Comparison of ENCODE assay signal across 1 cellular context in the genomic region with DNA sequence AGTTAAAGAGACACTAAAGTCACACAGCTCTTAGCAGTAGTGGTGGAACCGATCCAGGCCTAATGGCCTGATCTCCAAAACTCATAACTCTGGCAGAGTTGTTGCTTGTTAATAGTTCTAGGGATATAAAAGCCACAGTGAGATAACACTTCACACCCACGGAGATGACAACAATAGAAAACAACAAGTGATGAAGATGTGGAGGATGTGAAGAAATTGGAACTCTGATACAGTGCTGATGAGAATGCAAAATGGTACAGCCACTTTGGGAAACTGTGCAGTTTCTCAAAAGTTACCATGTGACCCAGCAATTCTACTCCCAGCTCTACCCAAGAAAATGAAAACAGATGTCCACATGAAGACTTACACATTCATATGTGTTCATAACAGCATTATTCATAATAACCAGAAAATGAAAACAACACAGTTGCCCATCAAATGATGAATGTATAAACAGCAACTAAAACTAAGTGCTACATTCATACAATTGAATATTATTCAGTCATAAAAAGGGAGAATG.
TF ChIP-seq lines count a peak whose summit lies in the region.

No MANE protein-coding gene starts in this region.

TF ChIP-seq in GM12878, 131 proteins besides CTCF, POLR2A, EP300 and RAD21:
- TF ChIP-seq BACH1 (IDR thresholded peaks at IDR 0.05; ENCODE audit: borderline replicate concordance) (no peak), NR2F1 (conservative IDR thresholded peaks at IDR 0.05) (no peak), SIN3A (IDR thresholded peaks at IDR 0.05; ENCODE audit: low read depth, low read length) (no peak), DPF2 (IDR thresholded peaks at IDR 0.05) (no peak), CEBPB (IDR thresholded peaks at IDR 0.05; ENCODE audit: borderline replicate concordance in 1 of 2, low read depth in 2 of 2, low read length in 2 of 2) (no peak), RCOR1 (conservative IDR thresholded peaks at IDR 0.05; ENCODE audit: low read depth, low read length) (no peak), CREB1 (IDR thresholded peaks at IDR 0.05; ENCODE audit: low read depth) (no peak), BHLHE40 (IDR thresholded peaks at IDR 0.05; ENCODE audit: borderline replicate concordance in 1 of 2, low read depth in 2 of 2, low read length in 1 of 2) (no peak), ZBED1 (IDR thresholded peaks at IDR 0.05; ENCODE audit: borderline replicate concordance) (no peak), ZNF217 (IDR thresholded peaks at IDR 0.05) (no peak), SMAD1 (IDR thresholded peaks at IDR 0.05; ENCODE audit: low read depth, partially characterized antibody) (no peak)
- TF ChIP-seq, protein P1, sequence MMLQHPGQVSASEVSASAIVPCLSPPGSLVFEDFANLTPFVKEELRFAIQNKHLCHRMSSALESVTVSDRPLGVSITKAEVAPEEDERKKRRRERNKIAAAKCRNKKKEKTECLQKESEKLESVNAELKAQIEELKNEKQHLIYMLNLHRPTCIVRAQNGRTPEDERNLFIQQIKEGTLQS (IDR thresholded peaks at IDR 0.05; ENCODE audit: borderline replicate concordance, extremely low read depth, low read depth, low read length): no peak
- TF ChIP-seq, protein P2, sequence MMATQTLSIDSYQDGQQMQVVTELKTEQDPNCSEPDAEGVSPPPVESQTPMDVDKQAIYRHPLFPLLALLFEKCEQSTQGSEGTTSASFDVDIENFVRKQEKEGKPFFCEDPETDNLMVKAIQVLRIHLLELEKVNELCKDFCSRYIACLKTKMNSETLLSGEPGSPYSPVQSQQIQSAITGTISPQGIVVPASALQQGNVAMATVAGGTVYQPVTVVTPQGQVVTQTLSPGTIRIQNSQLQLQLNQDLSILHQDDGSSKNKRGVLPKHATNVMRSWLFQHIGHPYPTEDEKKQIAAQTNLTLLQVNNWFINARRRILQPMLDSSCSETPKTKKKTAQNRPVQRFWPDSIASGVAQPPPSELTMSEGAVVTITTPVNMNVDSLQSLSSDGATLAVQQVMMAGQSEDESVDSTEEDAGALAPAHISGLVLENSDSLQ (IDR thresholded peaks at IDR 0.05): no peak
- TF ChIP-seq, protein P3, sequence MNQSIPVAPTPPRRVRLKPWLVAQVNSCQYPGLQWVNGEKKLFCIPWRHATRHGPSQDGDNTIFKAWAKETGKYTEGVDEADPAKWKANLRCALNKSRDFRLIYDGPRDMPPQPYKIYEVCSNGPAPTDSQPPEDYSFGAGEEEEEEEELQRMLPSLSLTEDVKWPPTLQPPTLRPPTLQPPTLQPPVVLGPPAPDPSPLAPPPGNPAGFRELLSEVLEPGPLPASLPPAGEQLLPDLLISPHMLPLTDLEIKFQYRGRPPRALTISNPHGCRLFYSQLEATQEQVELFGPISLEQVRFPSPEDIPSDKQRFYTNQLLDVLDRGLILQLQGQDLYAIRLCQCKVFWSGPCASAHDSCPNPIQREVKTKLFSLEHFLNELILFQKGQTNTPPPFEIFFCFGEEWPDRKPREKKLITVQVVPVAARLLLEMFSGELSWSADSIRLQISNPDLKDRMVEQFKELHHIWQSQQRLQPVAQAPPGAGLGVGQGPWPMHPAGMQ (IDR thresholded peaks at IDR 0.05; ENCODE audit: borderline replicate concordance): no peak
- TF ChIP-seq, protein P4, sequence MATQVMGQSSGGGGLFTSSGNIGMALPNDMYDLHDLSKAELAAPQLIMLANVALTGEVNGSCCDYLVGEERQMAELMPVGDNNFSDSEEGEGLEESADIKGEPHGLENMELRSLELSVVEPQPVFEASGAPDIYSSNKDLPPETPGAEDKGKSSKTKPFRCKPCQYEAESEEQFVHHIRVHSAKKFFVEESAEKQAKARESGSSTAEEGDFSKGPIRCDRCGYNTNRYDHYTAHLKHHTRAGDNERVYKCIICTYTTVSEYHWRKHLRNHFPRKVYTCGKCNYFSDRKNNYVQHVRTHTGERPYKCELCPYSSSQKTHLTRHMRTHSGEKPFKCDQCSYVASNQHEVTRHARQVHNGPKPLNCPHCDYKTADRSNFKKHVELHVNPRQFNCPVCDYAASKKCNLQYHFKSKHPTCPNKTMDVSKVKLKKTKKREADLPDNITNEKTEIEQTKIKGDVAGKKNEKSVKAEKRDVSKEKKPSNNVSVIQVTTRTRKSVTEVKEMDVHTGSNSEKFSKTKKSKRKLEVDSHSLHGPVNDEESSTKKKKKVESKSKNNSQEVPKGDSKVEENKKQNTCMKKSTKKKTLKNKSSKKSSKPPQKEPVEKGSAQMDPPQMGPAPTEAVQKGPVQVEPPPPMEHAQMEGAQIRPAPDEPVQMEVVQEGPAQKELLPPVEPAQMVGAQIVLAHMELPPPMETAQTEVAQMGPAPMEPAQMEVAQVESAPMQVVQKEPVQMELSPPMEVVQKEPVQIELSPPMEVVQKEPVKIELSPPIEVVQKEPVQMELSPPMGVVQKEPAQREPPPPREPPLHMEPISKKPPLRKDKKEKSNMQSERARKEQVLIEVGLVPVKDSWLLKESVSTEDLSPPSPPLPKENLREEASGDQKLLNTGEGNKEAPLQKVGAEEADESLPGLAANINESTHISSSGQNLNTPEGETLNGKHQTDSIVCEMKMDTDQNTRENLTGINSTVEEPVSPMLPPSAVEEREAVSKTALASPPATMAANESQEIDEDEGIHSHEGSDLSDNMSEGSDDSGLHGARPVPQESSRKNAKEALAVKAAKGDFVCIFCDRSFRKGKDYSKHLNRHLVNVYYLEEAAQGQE (IDR thresholded peaks at IDR 0.05; ENCODE audit: low read depth, low read length): no peak
- TF ChIP-seq, protein P5, sequence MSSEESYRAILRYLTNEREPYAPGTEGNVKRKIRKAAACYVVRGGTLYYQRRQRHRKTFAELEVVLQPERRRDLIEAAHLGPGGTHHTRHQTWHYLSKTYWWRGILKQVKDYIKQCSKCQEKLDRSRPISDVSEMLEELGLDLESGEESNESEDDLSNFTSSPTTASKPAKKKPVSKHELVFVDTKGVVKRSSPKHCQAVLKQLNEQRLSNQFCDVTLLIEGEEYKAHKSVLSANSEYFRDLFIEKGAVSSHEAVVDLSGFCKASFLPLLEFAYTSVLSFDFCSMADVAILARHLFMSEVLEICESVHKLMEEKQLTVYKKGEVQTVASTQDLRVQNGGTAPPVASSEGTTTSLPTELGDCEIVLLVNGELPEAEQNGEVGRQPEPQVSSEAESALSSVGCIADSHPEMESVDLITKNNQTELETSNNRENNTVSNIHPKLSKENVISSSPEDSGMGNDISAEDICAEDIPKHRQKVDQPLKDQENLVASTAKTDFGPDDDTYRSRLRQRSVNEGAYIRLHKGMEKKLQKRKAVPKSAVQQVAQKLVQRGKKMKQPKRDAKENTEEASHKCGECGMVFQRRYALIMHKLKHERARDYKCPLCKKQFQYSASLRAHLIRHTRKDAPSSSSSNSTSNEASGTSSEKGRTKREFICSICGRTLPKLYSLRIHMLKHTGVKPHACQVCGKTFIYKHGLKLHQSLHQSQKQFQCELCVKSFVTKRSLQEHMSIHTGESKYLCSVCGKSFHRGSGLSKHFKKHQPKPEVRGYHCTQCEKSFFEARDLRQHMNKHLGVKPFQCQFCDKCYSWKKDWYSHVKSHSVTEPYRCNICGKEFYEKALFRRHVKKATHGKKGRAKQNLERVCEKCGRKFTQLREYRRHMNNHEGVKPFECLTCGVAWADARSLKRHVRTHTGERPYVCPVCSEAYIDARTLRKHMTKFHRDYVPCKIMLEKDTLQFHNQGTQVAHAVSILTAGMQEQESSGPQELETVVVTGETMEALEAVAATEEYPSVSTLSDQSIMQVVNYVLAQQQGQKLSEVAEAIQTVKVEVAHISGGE (CRISPR knock-in tag; IDR thresholded peaks at IDR 0.05): no peak
- TF ChIP-seq, protein P6, sequence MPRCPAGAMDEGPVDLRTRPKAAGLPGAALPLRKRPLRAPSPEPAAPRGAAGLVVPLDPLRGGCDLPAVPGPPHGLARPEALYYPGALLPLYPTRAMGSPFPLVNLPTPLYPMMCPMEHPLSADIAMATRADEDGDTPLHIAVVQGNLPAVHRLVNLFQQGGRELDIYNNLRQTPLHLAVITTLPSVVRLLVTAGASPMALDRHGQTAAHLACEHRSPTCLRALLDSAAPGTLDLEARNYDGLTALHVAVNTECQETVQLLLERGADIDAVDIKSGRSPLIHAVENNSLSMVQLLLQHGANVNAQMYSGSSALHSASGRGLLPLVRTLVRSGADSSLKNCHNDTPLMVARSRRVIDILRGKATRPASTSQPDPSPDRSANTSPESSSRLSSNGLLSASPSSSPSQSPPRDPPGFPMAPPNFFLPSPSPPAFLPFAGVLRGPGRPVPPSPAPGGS (IDR thresholded peaks at IDR 0.05; ENCODE audit: borderline replicate concordance, insufficient read depth, low read depth, low read length, poor library complexity, severe bottlenecking): no peak
- TF ChIP-seq, protein P7, sequence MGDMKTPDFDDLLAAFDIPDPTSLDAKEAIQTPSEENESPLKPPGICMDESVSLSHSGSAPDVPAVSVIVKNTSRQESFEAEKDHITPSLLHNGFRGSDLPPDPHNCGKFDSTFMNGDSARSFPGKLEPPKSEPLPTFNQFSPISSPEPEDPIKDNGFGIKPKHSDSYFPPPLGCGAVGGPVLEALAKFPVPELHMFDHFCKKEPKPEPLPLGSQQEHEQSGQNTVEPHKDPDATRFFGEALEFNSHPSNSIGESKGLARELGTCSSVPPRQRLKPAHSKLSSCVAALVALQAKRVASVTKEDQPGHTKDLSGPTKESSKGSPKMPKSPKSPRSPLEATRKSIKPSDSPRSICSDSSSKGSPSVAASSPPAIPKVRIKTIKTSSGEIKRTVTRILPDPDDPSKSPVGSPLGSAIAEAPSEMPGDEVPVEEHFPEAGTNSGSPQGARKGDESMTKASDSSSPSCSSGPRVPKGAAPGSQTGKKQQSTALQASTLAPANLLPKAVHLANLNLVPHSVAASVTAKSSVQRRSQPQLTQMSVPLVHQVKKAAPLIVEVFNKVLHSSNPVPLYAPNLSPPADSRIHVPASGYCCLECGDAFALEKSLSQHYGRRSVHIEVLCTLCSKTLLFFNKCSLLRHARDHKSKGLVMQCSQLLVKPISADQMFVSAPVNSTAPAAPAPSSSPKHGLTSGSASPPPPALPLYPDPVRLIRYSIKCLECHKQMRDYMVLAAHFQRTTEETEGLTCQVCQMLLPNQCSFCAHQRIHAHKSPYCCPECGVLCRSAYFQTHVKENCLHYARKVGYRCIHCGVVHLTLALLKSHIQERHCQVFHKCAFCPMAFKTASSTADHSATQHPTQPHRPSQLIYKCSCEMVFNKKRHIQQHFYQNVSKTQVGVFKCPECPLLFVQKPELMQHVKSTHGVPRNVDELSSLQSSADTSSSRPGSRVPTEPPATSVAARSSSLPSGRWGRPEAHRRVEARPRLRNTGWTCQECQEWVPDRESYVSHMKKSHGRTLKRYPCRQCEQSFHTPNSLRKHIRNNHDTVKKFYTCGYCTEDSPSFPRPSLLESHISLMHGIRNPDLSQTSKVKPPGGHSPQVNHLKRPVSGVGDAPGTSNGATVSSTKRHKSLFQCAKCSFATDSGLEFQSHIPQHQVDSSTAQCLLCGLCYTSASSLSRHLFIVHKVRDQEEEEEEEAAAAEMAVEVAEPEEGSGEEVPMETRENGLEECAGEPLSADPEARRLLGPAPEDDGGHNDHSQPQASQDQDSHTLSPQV (IDR thresholded peaks at IDR 0.05): no peak
TF ChIP-seq in GM12878: peak in this region for 0.
